ENCODE assay signal across 10 cellular contexts in the genomic region with DNA sequence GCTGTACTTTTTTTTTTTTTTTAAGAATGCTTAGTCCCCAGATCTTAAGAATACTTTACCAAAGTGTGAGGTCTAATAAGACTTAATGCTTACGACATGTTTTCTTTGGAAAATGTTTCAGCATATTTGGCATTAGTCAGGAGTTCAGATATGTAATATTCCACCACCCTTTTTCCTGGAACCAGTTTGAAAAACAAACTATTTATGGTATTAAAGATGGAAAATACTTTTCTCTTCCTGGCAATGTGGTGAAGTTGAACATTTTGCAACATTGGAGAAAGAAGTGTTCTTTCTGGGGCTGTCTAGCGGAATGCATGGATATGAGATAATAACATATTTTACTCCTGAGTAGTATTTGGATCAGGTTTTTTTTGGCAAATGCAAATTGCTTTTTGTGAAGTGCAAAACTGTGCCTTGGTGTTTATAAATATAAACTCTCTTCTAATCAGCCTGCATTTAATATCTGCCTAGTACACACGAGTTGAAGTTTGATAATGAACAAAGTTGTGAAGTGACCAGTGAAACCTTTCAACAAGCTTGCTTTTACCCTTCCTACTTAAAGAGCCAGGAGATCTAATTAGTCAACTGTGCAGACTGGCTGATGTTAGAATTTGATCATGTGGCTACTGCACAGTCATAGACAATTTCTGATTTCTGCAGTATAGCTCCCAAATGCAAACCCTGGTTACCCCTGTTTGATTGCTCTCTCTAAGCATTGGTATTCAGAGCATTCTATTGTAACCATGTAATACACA. TPM values are rescaled to one million over a fixed set of nuclear protein-coding genes. Genes with fewer than 3 reads are reported as not detected.
DNase-seq lines count a peak whose midpoint lies in the region; ATAC-seq and TF ChIP-seq lines count a peak whose summit lies in the region.
"Had no signal": no experiment of that assay in that cellular context is flagged by ENCODE, and none has a peak within 500 bp of the region (broad histone marks: within the 10 kb centered on the region; RNA-seq: fewer than 3 reads in every experiment).

No MANE protein-coding gene starts in this region.

- CTCF ChIA-PET in SK-N-SH (lab: Yijun Ruan, JAX): no interaction called here

- H3K27me3 ChIP-seq in DOHH2 (ENCODE audit: control insufficient read depth, low read length) (no peaks in the 10 kb centered on the region), SK-N-SH (ENCODE audit: insufficient read depth) (no peaks in the 10 kb centered on the region), gastrocnemius medialis (no peaks in the 10 kb centered on the region)

- no peak overlapping the region for H3K4me3 ChIP-seq in DOHH2 (ENCODE audit: low read length)
- no peak overlapping the region; a peak in 1 of 4 replicates for H3K4me3 ChIP-seq in SK-N-SH (ENCODE audit: low read depth in 2 of 2, low read length in 1 of 2)
- no peak overlapping the region for H3K4me3 ChIP-seq in fibroblast of villous mesenchyme (ENCODE audit: low read depth, low read length)
- H3K4me3 ChIP-seq in gastrocnemius medialis: peak overlapping the region in 1 of 4 donors; percentile 3

- ATAC-seq in gastrocnemius medialis (peak; percentile 78 to 81), HG03520 (IDR thresholded peaks at IDR 0.05; ENCODE audit: unreplicated experiment) (no peak)
- ATAC-seq: Panc1 had no signal

- no peaks in the 10 kb centered on the region for H3K9me3 ChIP-seq in DOHH2 (ENCODE audit: control insufficient read depth, insufficient read depth, low read length)
- H3K9me3 ChIP-seq in SK-N-SH: no peaks in the 10 kb centered on the region
- no peaks in the 10 kb centered on the region for H3K9me3 ChIP-seq in gastrocnemius medialis

- H3K27ac ChIP-seq in DOHH2 (ENCODE audit: low read depth, low read length) (no peak overlapping the region), SK-N-SH (ENCODE audit: low read depth in 2 of 2, low read length in 1 of 2) (peak overlapping the region; percentile 60 to 65), gastrocnemius medialis (peak overlapping the region; percentile 63 to 73 (median 72))

- H3K9me2 ChIP-seq in DOHH2 (replicated peaks; ENCODE audit: control insufficient read depth, low read length): no peaks in the 10 kb centered on the region
- no peaks in the 10 kb centered on the region for H3K9me2 ChIP-seq in SK-N-SH

- no peak for TF ChIP-seq RAD21 in SK-N-SH (IDR thresholded peaks at IDR 0.05; ENCODE audit: low read length)

- peak overlapping the region; percentile 4; the same call in 1 of the 2 replicates for H2AFZ ChIP-seq in SK-N-SH (ENCODE audit: low read depth)

- DNase-seq in SK-N-SH: no peak
- peak; percentile 93 for DNase-seq in fibroblast of villous mesenchyme (ENCODE audit: low read depth)
- DNase-seq in gastrocnemius medialis: no peak
- DNase-seq in G401 (ENCODE audit: low spot score): no peak
- DNase-seq in NCI-H2171 (lab: John Stamatoyannopoulos, UW): no peak
- DNase-seq in iPS-NIHi7 (ENCODE audit: extremely low spot score): no peak
- DNase-seq: activated gamma-delta T cell had no signal

- H3K36me3 ChIP-seq in DOHH2 (ENCODE audit: control insufficient read depth, low read length) (0 out of 2 replicates have a peak, but pooled peaks cover 7% of the 10 kb centered on the region), SK-N-SH (replicated peaks in 1 of 2; ENCODE audit: control insufficient read depth in 1 of 2, insufficient read depth in 2 of 2, low read length in 1 of 2) (peaks cover 4 to 14% of the 10 kb centered on the region in 2 experiments), gastrocnemius medialis (peaks cover 0 to 60% of the 10 kb centered on the region in 2 donors)

- intact Hi-C loops in gastrocnemius medialis (cut with DNase I; ENCODE audit: low total_unique reads): loop anchor here (2.0 kb wide), 1 partner anchor 20 kb away; a partner anchor contains a TSS

- TF ChIP-seq CTCF in DOHH2 (IDR thresholded peaks at IDR 0.05; ENCODE audit: low read depth, low read length, poor library complexity, severe bottlenecking): no peak
- no peak for TF ChIP-seq CTCF in SK-N-SH (IDR thresholded peaks at IDR 0.05)
- no peak for TF ChIP-seq CTCF in fibroblast of villous mesenchyme (IDR thresholded peaks at IDR 0.05; ENCODE audit: insufficient read depth, low read depth, low read length)
- TF ChIP-seq CTCF in gastrocnemius medialis (IDR thresholded peaks at IDR 0.05 in 4 of 5, conservative IDR thresholded peaks at IDR 0.05 in 1 of 5): no peak

- in situ Hi-C loops in gastrocnemius medialis (cut with MboI; ENCODE audit: low sequenced_read_pairs in 4 of 4) (no loop called here), G401 (cut with HindIII; ENCODE audit: low sequenced_read_pairs) (no loop called here)

- H3K9ac ChIP-seq in SK-N-SH: peak overlapping the region; percentile 22; the same call in 1 of the 2 replicates

- WGBS in SK-N-SH (ENCODE audit: low lambda C conversion rate): 36% methylated on average over 3 of the region's 3 CpGs

- peak in 1 of 2 donors; percentile 11 for TF ChIP-seq POLR2A in gastrocnemius medialis (IDR thresholded peaks at IDR 0.05)

- H3K79me2 ChIP-seq in DOHH2 (ENCODE audit: control insufficient read depth, low read length) (no peaks in the 10 kb centered on the region), SK-N-SH (ENCODE audit: insufficient read depth) (no peaks in the 10 kb centered on the region)

- POLR2A ChIA-PET in SK-N-SH (lab: Yijun Ruan, JAX): interaction anchor here (1.0 kb wide), 1 partner anchor 21 kb away, joined by 4 read pairs; a partner anchor contains a TSS

- 0 out of 2 replicates have a peak, but pooled peaks cover 10% of the 10 kb centered on the region for H3F3A ChIP-seq in DOHH2 (ENCODE audit: control insufficient read depth, insufficient read depth)
- H3F3A ChIP-seq in SK-N-SH (replicated peaks; ENCODE audit: insufficient read depth): peaks cover 18% of the 10 kb centered on the region

- H3K4me2 ChIP-seq in DOHH2 (ENCODE audit: low read length): peak overlapping the region; percentile 65; the same call in 1 of the 2 replicates
- H3K4me2 ChIP-seq in SK-N-SH: peak overlapping the region; percentile 48

- H4K20me1 ChIP-seq in DOHH2 (ENCODE audit: control insufficient read depth, insufficient read depth, low read depth, low read length) (no peaks in the 10 kb centered on the region), SK-N-SH (ENCODE audit: insufficient read depth) (no peaks in the 10 kb centered on the region)

- no peak; a peak in 1 of 4 replicates for TF ChIP-seq EP300 in SK-N-SH (IDR thresholded peaks at IDR 0.05; ENCODE audit: borderline replicate concordance in 1 of 2, low read depth in 1 of 2, low read length in 1 of 2)

- H3K4me1 ChIP-seq in DOHH2 (ENCODE audit: control insufficient read depth, low read length) (peaks cover 25% of the 10 kb centered on the region), SK-N-SH (ENCODE audit: control insufficient read depth in 1 of 2, insufficient read depth in 2 of 2, low read depth in 1 of 2, low read length in 1 of 2) (peaks cover 11 to 21% of the 10 kb centered on the region in 2 experiments), gastrocnemius medialis (peaks cover 23 to 30% of the 10 kb centered on the region in 2 donors)

TF ChIP-seq in SK-N-SH, 30 proteins besides CTCF, POLR2A, EP300 and RAD21 (continues in another document):
- TF ChIP-seq CHD2 (IDR thresholded peaks at IDR 0.05; ENCODE audit: low read length, partially characterized antibody) (no peak), TCF12 (IDR thresholded peaks at IDR 0.05) (peak; percentile 25; the same call in 1 of the 2 replicates), YY1 (IDR thresholded peaks at IDR 0.05; ENCODE audit: low read depth) (no peak), FOXJ3 (CRISPR knock-in tag; IDR thresholded peaks at IDR 0.05) (no peak), TEAD4 (IDR thresholded peaks at IDR 0.05; ENCODE audit: borderline replicate concordance, insufficient read depth) (peak; percentile 42; the same call in 1 of the 2 replicates)
- TF ChIP-seq, protein P1, sequence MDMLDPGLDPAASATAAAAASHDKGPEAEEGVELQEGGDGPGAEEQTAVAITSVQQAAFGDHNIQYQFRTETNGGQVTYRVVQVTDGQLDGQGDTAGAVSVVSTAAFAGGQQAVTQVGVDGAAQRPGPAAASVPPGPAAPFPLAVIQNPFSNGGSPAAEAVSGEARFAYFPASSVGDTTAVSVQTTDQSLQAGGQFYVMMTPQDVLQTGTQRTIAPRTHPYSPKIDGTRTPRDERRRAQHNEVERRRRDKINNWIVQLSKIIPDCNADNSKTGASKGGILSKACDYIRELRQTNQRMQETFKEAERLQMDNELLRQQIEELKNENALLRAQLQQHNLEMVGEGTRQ (IDR thresholded peaks at IDR 0.05; ENCODE audit: borderline replicate concordance, low read depth, low read length): no peak
- TF ChIP-seq, protein P2, sequence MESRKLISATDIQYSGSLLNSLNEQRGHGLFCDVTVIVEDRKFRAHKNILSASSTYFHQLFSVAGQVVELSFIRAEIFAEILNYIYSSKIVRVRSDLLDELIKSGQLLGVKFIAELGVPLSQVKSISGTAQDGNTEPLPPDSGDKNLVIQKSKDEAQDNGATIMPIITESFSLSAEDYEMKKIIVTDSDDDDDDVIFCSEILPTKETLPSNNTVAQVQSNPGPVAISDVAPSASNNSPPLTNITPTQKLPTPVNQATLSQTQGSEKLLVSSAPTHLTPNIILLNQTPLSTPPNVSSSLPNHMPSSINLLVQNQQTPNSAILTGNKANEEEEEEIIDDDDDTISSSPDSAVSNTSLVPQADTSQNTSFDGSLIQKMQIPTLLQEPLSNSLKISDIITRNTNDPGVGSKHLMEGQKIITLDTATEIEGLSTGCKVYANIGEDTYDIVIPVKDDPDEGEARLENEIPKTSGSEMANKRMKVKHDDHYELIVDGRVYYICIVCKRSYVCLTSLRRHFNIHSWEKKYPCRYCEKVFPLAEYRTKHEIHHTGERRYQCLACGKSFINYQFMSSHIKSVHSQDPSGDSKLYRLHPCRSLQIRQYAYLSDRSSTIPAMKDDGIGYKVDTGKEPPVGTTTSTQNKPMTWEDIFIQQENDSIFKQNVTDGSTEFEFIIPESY (IDR thresholded peaks at IDR 0.05; ENCODE audit: borderline replicate concordance, low read depth): no peak
- TF ChIP-seq, protein P3, sequence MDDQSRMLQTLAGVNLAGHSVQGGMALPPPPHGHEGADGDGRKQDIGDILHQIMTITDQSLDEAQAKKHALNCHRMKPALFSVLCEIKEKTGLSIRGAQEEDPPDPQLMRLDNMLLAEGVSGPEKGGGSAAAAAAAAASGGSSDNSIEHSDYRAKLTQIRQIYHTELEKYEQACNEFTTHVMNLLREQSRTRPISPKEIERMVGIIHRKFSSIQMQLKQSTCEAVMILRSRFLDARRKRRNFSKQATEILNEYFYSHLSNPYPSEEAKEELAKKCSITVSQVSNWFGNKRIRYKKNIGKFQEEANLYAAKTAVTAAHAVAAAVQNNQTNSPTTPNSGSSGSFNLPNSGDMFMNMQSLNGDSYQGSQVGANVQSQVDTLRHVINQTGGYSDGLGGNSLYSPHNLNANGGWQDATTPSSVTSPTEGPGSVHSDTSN (IDR thresholded peaks at IDR 0.05): no peak

RNA-seq across cellular contexts. Expression of a gene that starts 20.9 kb away (rescaled TPM):
- polyA plus RNA-seq in SK-N-SH (2012; rRNA removed): 3.7 and 6.0 TPM in 2 replicates
- 3.9 and 4.4 TPM in 2 replicates for polyA plus RNA-seq in SK-N-SH (2012; cell fraction: cytosol; rRNA removed)
- 10.2 and 18.1 TPM in 2 replicates for polyA plus RNA-seq in SK-N-SH (2012; cell fraction: nucleus; rRNA removed)
- total RNA-seq in fibroblast of villous mesenchyme: 14.2 and 31.1 TPM in 2 replicates
- total RNA-seq in gastrocnemius medialis: 1 to 10 TPM; 3.2 to 5.3 (median 4.2) TPM
- 6.1 and 10.7 TPM in 2 replicates for total RNA-seq in G401 (2014; rRNA removed; shearing (Covaris generic))
